In genomic region chr6:85261250-85261649, GRCh38 we compare ENCODE assay signal across 22 cellular contexts.
DNase-seq lines count a peak whose midpoint lies in the region; ATAC-seq and TF ChIP-seq lines count a peak whose summit lies in the region.
"Had no signal": no experiment of that assay in that cellular context is flagged by ENCODE, and none has a peak within 500 bp of the region (broad histone marks: within the 10 kb centered on the region; RNA-seq: fewer than 3 reads in every experiment).

No MANE protein-coding gene starts in this region.

- no peaks in the 10 kb centered on the region for H3K27me3 ChIP-seq in right atrium auricular region

- DNase-seq in Right ventricle myocardium inferior (ENCODE audit: missing footprints), result no peak
- no peak for DNase-seq in right atrium auricular region (ENCODE audit: low spot score)
- DNase-seq in LHCN-M2 (ENCODE audit: low read depth), result peak; percentile 22
- peak; percentile 37 to 91 for DNase-seq in foreskin fibroblast
- DNase-seq in activated CD4-positive, alpha-beta T cell treated with anti-CD3 and anti-CD28 coated beads for 36 hours, result no peak
- no peak for DNase-seq in natural killer cell
- no peak for DNase-seq in CD1c-positive myeloid dendritic cell (ENCODE audit: extremely low spot score)
- no peak for DNase-seq in NCI-H524 (lab: John Stamatoyannopoulos, UW)
- DNase-seq: ACHN; EL; GF-D8; H7; HFFc6; KBM-7; NCI-H1092; NCI-H1436; NCI-H187 treated with DMSO at 0.1 percent for 48 hours; NK-92 treated with Interleukin-12 subunit alpha and Interleukin-12 subunit beta, amount 100 ng/mL, for 24 hours had no signal

- H3K9me3 Mint-ChIP-seq in activated CD4-positive, alpha-beta T cell treated with anti-CD3 and anti-CD28 coated beads for 36 hours (ENCODE audit: low read depth), result no peaks in the 10 kb centered on the region
- peaks cover 0 to 7% of the 10 kb centered on the region in 2 donors for H3K9me3 Mint-ChIP-seq in natural killer cell
- H3K9me3 Mint-ChIP-seq: HFFc6 had no signal

- H3K36me3 ChIP-seq in right atrium auricular region, result no peaks in the 10 kb centered on the region

- CTCF ChIA-PET in activated CD4-positive, alpha-beta T cell treated with anti-CD3 and anti-CD28 coated beads for 36 hours (lab: Charles Lee), result no interaction called here

- H3K36me3 Mint-ChIP-seq in activated CD4-positive, alpha-beta T cell treated with anti-CD3 and anti-CD28 coated beads for 36 hours (ENCODE audit: low read depth), result no peaks in the 10 kb centered on the region
- peaks cover 7% of the 10 kb centered on the region for H3K36me3 Mint-ChIP-seq in natural killer cell
- H3K36me3 Mint-ChIP-seq: CD14-positive monocyte had no signal

- POLR2A ChIA-PET in activated CD4-positive, alpha-beta T cell treated with anti-CD3 and anti-CD28 coated beads for 36 hours (lab: Charles Lee), result no interaction called here

- no peak overlapping the region for H3K27ac ChIP-seq in right atrium auricular region
- H3K27ac ChIP-seq: 22Rv1, RWPE1 had no signal

- no peak overlapping the region for H3K4me3 ChIP-seq in right atrium auricular region
- no peak overlapping the region for H3K4me3 ChIP-seq in foreskin fibroblast (ENCODE audit: low read depth in 1 of 2, low read length in 2 of 2)

- no peak overlapping the region for H3K4me3 Mint-ChIP-seq in activated CD4-positive, alpha-beta T cell treated with anti-CD3 and anti-CD28 coated beads for 36 hours
- H3K4me3 Mint-ChIP-seq in natural killer cell, result no peak overlapping the region
- H3K4me3 Mint-ChIP-seq: CD14-positive monocyte, HFFc6 had no signal

- H3K9me3 ChIP-seq in right atrium auricular region, result no peaks in the 10 kb centered on the region

- H3K27me3 Mint-ChIP-seq in activated CD4-positive, alpha-beta T cell treated with anti-CD3 and anti-CD28 coated beads for 36 hours, result no peaks in the 10 kb centered on the region
- H3K27me3 Mint-ChIP-seq in natural killer cell (ENCODE audit: low read depth in 2 of 2), result no peaks in the 10 kb centered on the region

- H3K4me1 Mint-ChIP-seq in activated CD4-positive, alpha-beta T cell treated with anti-CD3 and anti-CD28 coated beads for 36 hours, result no peaks in the 10 kb centered on the region
- no peaks in the 10 kb centered on the region for H3K4me1 Mint-ChIP-seq in natural killer cell
- H3K4me1 Mint-ChIP-seq: CD14-positive monocyte had no signal

- no peak for TF ChIP-seq CTCF in right atrium auricular region (IDR thresholded peaks at IDR 0.05)
- no peak for TF ChIP-seq CTCF in foreskin fibroblast (IDR thresholded peaks at IDR 0.05; ENCODE audit: low read depth, low read length)
- TF ChIP-seq CTCF in natural killer cell (IDR thresholded peaks at IDR 0.05), result no peak

- peak; percentile 75 for ATAC-seq in Right ventricle myocardium inferior
- ATAC-seq in activated CD4-positive, alpha-beta T cell treated with anti-CD3 and anti-CD28 coated beads for 36 hours, result no peak
- no peak for ATAC-seq in natural killer cell
- ATAC-seq: SK-N-SH treated with all-trans-retinoic acid at 6 μM for 48 hours had no signal

- H3K27ac Mint-ChIP-seq in activated CD4-positive, alpha-beta T cell treated with anti-CD3 and anti-CD28 coated beads for 36 hours, result no peak overlapping the region
- H3K27ac Mint-ChIP-seq in natural killer cell, result no peak overlapping the region
- H3K27ac Mint-ChIP-seq: CD14-positive monocyte, HFFc6 had no signal

- intact Hi-C loops in Right ventricle myocardium inferior (cut with DNase I), result no loop called here
- intact Hi-C loops in activated CD4-positive, alpha-beta T cell treated with anti-CD3 and anti-CD28 coated beads for 36 hours (cut with DNase I, micrococcal nuclease), result no loop called here
- intact Hi-C loops in natural killer cell (cut with micrococcal nuclease), result no loop called here

- H3K4me1 ChIP-seq in right atrium auricular region, result no peaks in the 10 kb centered on the region

Comparison
In these comparisons a context has a peak if more than half of its experiments do, and no peak if none do; other contexts are left out.
1. DNase-seq: peak in LHCN-M2 (single experiment) and foreskin fibroblast (2 of 2); none in Right ventricle myocardium inferior (single experiment), right atrium auricular region (single experiment), activated CD4-positive, alpha-beta T cell treated with anti-CD3 and anti-CD28 coated beads for 36 hours (single experiment), natural killer cell (single experiment), CD1c-positive myeloid dendritic cell (single experiment) and NCI-H524 (0 of 2).